In genomic region chr22:36286096-36286957, GRCh38 we compare ENCODE assay signal across 8 cellular contexts. TPM values are rescaled to one million over a fixed set of nuclear protein-coding genes. Genes with fewer than 3 reads are reported as not detected.
DNase-seq lines count a peak whose midpoint lies in the region; ATAC-seq and TF ChIP-seq lines count a peak whose summit lies in the region.

No MANE protein-coding gene starts in this region.

- H3K9me3 ChIP-seq in left ventricle myocardium inferior (replicated peaks) (no peaks in the 10 kb centered on the region), aorta (ENCODE audit: control insufficient read depth, low read length) (no peaks in the 10 kb centered on the region)

- peak; percentile 95 for TF ChIP-seq CTCF in left ventricle myocardium inferior (IDR thresholded peaks at IDR 0.05; ENCODE audit: borderline replicate concordance)

- H3K36me3 ChIP-seq in left ventricle myocardium inferior, result peaks cover 90% of the 10 kb centered on the region
- peaks cover 79% of the 10 kb centered on the region for H3K36me3 ChIP-seq in rectal smooth muscle tissue (ENCODE audit: control insufficient read depth, insufficient read depth, low read length)
- H3K36me3 ChIP-seq in aorta (ENCODE audit: control insufficient read depth in 1 of 2, insufficient read depth in 2 of 2, low read length in 1 of 2), result peaks cover 11 to 38% of the 10 kb centered on the region in 2 donors

- ATAC-seq in aorta (ENCODE audit: low FRiP score) (peak; percentile 78), GM21367 (IDR thresholded peaks at IDR 0.05; ENCODE audit: unreplicated experiment) (no peak)

- H3K4me1 ChIP-seq in left ventricle myocardium inferior (peaks cover 37% of the 10 kb centered on the region), rectal smooth muscle tissue (ENCODE audit: control insufficient read depth, insufficient read depth, low read length) (peaks cover 4% of the 10 kb centered on the region), aorta (ENCODE audit: control insufficient read depth in 1 of 2, insufficient read depth in 2 of 2, low read length in 2 of 2) (no peaks in the 10 kb centered on the region)

- H3K27ac ChIP-seq in left ventricle myocardium inferior (replicated peaks), result peak overlapping the region; percentile 80
- peak overlapping the region; percentile 92 for H3K27ac ChIP-seq in rectal smooth muscle tissue (ENCODE audit: low read depth, low read length)
- H3K27ac ChIP-seq in aorta (ENCODE audit: low read depth in 1 of 2, low read length in 2 of 2), result peak overlapping the region in 1 of 2 donors; percentile 33

- DNase-seq in ELR (ENCODE audit: low read depth) (peak; percentile 79), M059J (ENCODE audit: low read depth) (peak; percentile 51), T follicular helper cell (ENCODE audit: low read depth) (peak; percentile 48), amniotic epithelial cell (ENCODE audit: low read depth) (peak; percentile 64), left ventricle myocardium inferior (peak; percentile 78), aorta (peak; percentile 75 to 89)

- H3K27me3 ChIP-seq in left ventricle myocardium inferior (ENCODE audit: low read depth) (no peaks in the 10 kb centered on the region), rectal smooth muscle tissue (ENCODE audit: control insufficient read depth, insufficient read depth, low read length) (no peaks in the 10 kb centered on the region), aorta (ENCODE audit: control insufficient read depth in 1 of 2, insufficient read depth in 2 of 2, low read length in 1 of 2) (no peaks in the 10 kb centered on the region)

- no peak overlapping the region for H3K4me3 ChIP-seq in left ventricle myocardium inferior
- H3K4me3 ChIP-seq in rectal smooth muscle tissue (ENCODE audit: low read length), result no peak overlapping the region
- no peak overlapping the region for H3K4me3 ChIP-seq in aorta (ENCODE audit: low read length in 2 of 2)

- H3K9ac ChIP-seq in rectal smooth muscle tissue (ENCODE audit: low read length), result no peak overlapping the region

- WGBS in aorta, 2 donors, result 52 to 53% methylated on average over 28 of the region's 28 CpGs

- intact Hi-C loops in left ventricle myocardium inferior (cut with micrococcal nuclease), result no loop called here
- intact Hi-C loops in aorta (cut with DNase I), result no loop called here

RNA-seq across cellular contexts. Expression of gene APOL1, which starts 33.4 kb away (rescaled TPM):
- total RNA-seq in M059J (2014; rRNA removed; shearing (Covaris generic)), result 24.0 and 31.5 TPM in 2 replicates
- 15.2 TPM for total RNA-seq in left ventricle myocardium inferior
- total RNA-seq in aorta, result 10 to 100 TPM; 50.0 to 74.0 TPM
- polyA plus RNA-seq in aorta, result 10 to 100 TPM; 14.1 to 36.5 TPM

RNA-seq across cellular contexts. Expression of gene APOL2, which starts 47.0 kb away (rescaled TPM):
- 45.6 and 64.3 TPM in 2 replicates for total RNA-seq in M059J (2014; rRNA removed; shearing (Covaris generic))
- total RNA-seq in left ventricle myocardium inferior (69.6 TPM), aorta (10 to 100 TPM; 42.0 to 62.8 TPM)
- 10 to 100 TPM; 26.4 to 30.6 TPM for polyA plus RNA-seq in aorta
